In genomic region chr17:77465358-77466041, GRCh38 we compare ENCODE assay signal across 8 cellular contexts.
DNase-seq lines count a peak whose midpoint lies in the region; ATAC-seq and TF ChIP-seq lines count a peak whose summit lies in the region.

No MANE protein-coding gene starts in this region.

- H3K27ac ChIP-seq in OCI-LY1 (ENCODE audit: low read depth, low read length, poor library complexity, severe bottlenecking) = peak overlapping the region; percentile 99
- H3K27ac ChIP-seq in smooth muscle cell (ENCODE audit: low read depth) = peak overlapping the region; percentile 72

- H3K36me3 ChIP-seq in OCI-LY1 (ENCODE audit: insufficient read depth, low read length) (peaks cover 66% of the 10 kb centered on the region), smooth muscle cell (ENCODE audit: low read depth) (no peaks in the 10 kb centered on the region)

- no peak overlapping the region for H2AFZ ChIP-seq in OCI-LY1 (ENCODE audit: low read length)
- H2AFZ ChIP-seq in smooth muscle cell (ENCODE audit: low read depth) = no peak overlapping the region

- H3K9ac ChIP-seq in OCI-LY1 (ENCODE audit: low read length) = peak overlapping the region; percentile 70
- peak overlapping the region; percentile 51 for H3K9ac ChIP-seq in smooth muscle cell (ENCODE audit: low read depth)

- intact Hi-C loops in cardiac septum (cut with DNase I) = no loop called here

- H4K20me1 ChIP-seq in OCI-LY1 (ENCODE audit: insufficient read depth, low read length) = no peaks in the 10 kb centered on the region
- H4K20me1 ChIP-seq in smooth muscle cell (ENCODE audit: low read depth) = peaks cover 99% of the 10 kb centered on the region

- H3K4me2 ChIP-seq in OCI-LY1 (ENCODE audit: low read length) = peak overlapping the region; percentile 66
- peak overlapping the region; percentile 56 for H3K4me2 ChIP-seq in smooth muscle cell

- peak; percentile 61 for ATAC-seq in HG02623 (IDR thresholded peaks at IDR 0.05; ENCODE audit: unreplicated experiment)

- 25% methylated on average over 13 of the region's 13 CpGs for WGBS in smooth muscle cell (ENCODE audit: low lambda C conversion rate)

- H3K9me3 ChIP-seq in OCI-LY1 (ENCODE audit: low read length) (no peaks in the 10 kb centered on the region), smooth muscle cell (replicated peaks; ENCODE audit: low read depth) (no peaks in the 10 kb centered on the region)

- H3F3A ChIP-seq in OCI-LY1 (ENCODE audit: insufficient read depth, low read length) (peaks cover 8% of the 10 kb centered on the region), smooth muscle cell (ENCODE audit: low read depth) (peaks cover 25% of the 10 kb centered on the region)

- peaks cover 99% of the 10 kb centered on the region for H3K4me1 ChIP-seq in OCI-LY1 (ENCODE audit: insufficient read depth, low read length, severe bottlenecking)
- H3K4me1 ChIP-seq in smooth muscle cell (ENCODE audit: low read depth) = peaks cover 52% of the 10 kb centered on the region

- no peaks in the 10 kb centered on the region for H3K27me3 ChIP-seq in OCI-LY1 (ENCODE audit: insufficient read depth, low read length)
- no peaks in the 10 kb centered on the region for H3K27me3 ChIP-seq in smooth muscle cell (ENCODE audit: low read depth)

- H3K79me2 ChIP-seq in OCI-LY1 (ENCODE audit: insufficient read depth, low read length) (peaks cover 71% of the 10 kb centered on the region), smooth muscle cell (ENCODE audit: low read depth) (peaks cover 99% of the 10 kb centered on the region)

- peak; percentile 60 to 61 for DNase-seq in activated T-helper 1 cell treated with anti-CD3 and anti-CD28 coated beads, Interleukin-2, amount 50 U/mL, for 16 hours (ENCODE audit: low read depth in 1 of 2, low spot score in 1 of 2)
- DNase-seq in cardiac septum (ENCODE audit: low spot score) = peak; percentile 92
- DNase-seq in smooth muscle cell (lab: John Stamatoyannopoulos, UW; ENCODE audit: unreplicated experiment) = no peak
- DNase-seq in NCI-H526 treated with DMSO at 0.1 percent for 48 hours (lab: John Stamatoyannopoulos, UW) = no peak
- no peak for DNase-seq in NCI-H1105 treated with DMSO at 0.1 percent for 48 hours (lab: John Stamatoyannopoulos, UW)

- no peaks in the 10 kb centered on the region for H3K9me2 ChIP-seq in OCI-LY1 (ENCODE audit: low read depth, low read length)

- TF ChIP-seq CTCF in GM12875 (IDR thresholded peaks at IDR 0.05; ENCODE audit: borderline replicate concordance, insufficient read depth, low read depth, low read length) (no peak), OCI-LY1 (IDR thresholded peaks at IDR 0.05; ENCODE audit: low read length) (no peak), smooth muscle cell (IDR thresholded peaks at IDR 0.05; ENCODE audit: borderline replicate concordance, insufficient read depth, poor library complexity, severe bottlenecking) (no peak)

- H3K4me3 ChIP-seq in GM12875 (ENCODE audit: low read depth, low read length) = peak overlapping the region; percentile 13
- peak overlapping the region; percentile 47 for H3K4me3 ChIP-seq in OCI-LY1 (ENCODE audit: low read depth, low read length, poor library complexity, severe bottlenecking)
- H3K4me3 ChIP-seq in smooth muscle cell = no peak overlapping the region

Comparison
In these comparisons a context has a peak if more than half of its experiments do, and no peak if none do; other contexts are left out.
1. DNase-seq: peak in activated T-helper 1 cell treated with anti-CD3 and anti-CD28 coated beads, Interleukin-2, amount 50 U/mL, for 16 hours (2 of 2) and cardiac septum (single experiment); none in smooth muscle cell (single experiment), NCI-H526 treated with DMSO at 0.1 percent for 48 hours (single experiment) and NCI-H1105 treated with DMSO at 0.1 percent for 48 hours (single experiment).